In genomic region chr13:45385912-45386311, GRCh38 we compare ENCODE assay signal across 1 cellular context.
TF ChIP-seq lines count a peak whose summit lies in the region.

No MANE protein-coding gene starts in this region.

TF ChIP-seq in HepG2, 621 proteins besides CTCF, POLR2A, EP300 and RAD21 (continues in another document):
- TF ChIP-seq THAP11 (CRISPR knock-in tag; IDR thresholded peaks at IDR 0.05) (no peak), ZNF747 (CRISPR knock-in tag; IDR thresholded peaks at IDR 0.05; ENCODE audit: borderline replicate concordance) (no peak), SMAD3 (CRISPR knock-in tag; IDR thresholded peaks at IDR 0.05) (no peak), GFI1 (CRISPR knock-in tag; IDR thresholded peaks at IDR 0.05; ENCODE audit: borderline replicate concordance) (no peak), ZNF446 (CRISPR knock-in tag; IDR thresholded peaks at IDR 0.05) (no peak), MIER2 (CRISPR knock-in tag; IDR thresholded peaks at IDR 0.05) (no peak), NFE2L2 (IDR thresholded peaks at IDR 0.05; ENCODE audit: low read length) (peak; percentile 62; the same call in 1 of the 2 replicates), ZNF407 (CRISPR knock-in tag; IDR thresholded peaks at IDR 0.05; ENCODE audit: not compliant biosample characterization) (no peak), ZNF468 (CRISPR knock-in tag; IDR thresholded peaks at IDR 0.05) (no peak), HNF1B (CRISPR knock-in tag; IDR thresholded peaks at IDR 0.05) (no peak), SMC3 (IDR thresholded peaks at IDR 0.05; ENCODE audit: low read length) (no peak), ZNF414 (CRISPR knock-in tag; IDR thresholded peaks at IDR 0.05) (no peak), SKIL (CRISPR knock-in tag; IDR thresholded peaks at IDR 0.05; ENCODE audit: borderline replicate concordance) (no peak), ZNF547 (CRISPR knock-in tag; IDR thresholded peaks at IDR 0.05) (no peak), ZNF296 (CRISPR knock-in tag; conservative IDR thresholded peaks at IDR 0.05) (no peak), RARA (CRISPR knock-in tag; IDR thresholded peaks at IDR 0.05) (peak; percentile 42; the same call in 1 of the 2 replicates), ZBTB38 (CRISPR knock-in tag; IDR thresholded peaks at IDR 0.05) (no peak), TRIM24 (CRISPR knock-in tag; IDR thresholded peaks at IDR 0.05) (no peak), ZNF235 (CRISPR knock-in tag; IDR thresholded peaks at IDR 0.05; ENCODE audit: borderline replicate concordance) (no peak), NR2F1 (CRISPR knock-in tag; IDR thresholded peaks at IDR 0.05) (peak in 1 of 2 experiments; percentile 55; a peak in 1 of 4 replicates), HNF1A (IDR thresholded peaks at IDR 0.05; ENCODE audit: low read depth) (no peak), HNF1A (CRISPR knock-in tag; IDR thresholded peaks at IDR 0.05; ENCODE audit: borderline replicate concordance) (no peak), NR2F6 (IDR thresholded peaks at IDR 0.05) (peak; percentile 69), NR2F6 (CRISPR knock-in tag; IDR thresholded peaks at IDR 0.05) (peak; percentile 66)
- TF ChIP-seq, protein P1, sequence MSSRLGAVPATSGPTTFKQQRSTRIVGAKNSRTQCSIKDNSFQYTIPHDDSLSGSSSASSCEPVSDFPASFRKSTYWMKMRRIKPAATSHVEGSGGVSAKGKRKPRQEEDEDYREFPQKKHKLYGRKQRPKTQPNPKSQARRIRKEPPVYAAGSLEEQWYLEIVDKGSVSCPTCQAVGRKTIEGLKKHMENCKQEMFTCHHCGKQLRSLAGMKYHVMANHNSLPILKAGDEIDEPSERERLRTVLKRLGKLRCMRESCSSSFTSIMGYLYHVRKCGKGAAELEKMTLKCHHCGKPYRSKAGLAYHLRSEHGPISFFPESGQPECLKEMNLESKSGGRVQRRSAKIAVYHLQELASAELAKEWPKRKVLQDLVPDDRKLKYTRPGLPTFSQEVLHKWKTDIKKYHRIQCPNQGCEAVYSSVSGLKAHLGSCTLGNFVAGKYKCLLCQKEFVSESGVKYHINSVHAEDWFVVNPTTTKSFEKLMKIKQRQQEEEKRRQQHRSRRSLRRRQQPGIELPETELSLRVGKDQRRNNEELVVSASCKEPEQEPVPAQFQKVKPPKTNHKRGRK (CRISPR knock-in tag; IDR thresholded peaks at IDR 0.05), result no peak
- TF ChIP-seq, protein P2, sequence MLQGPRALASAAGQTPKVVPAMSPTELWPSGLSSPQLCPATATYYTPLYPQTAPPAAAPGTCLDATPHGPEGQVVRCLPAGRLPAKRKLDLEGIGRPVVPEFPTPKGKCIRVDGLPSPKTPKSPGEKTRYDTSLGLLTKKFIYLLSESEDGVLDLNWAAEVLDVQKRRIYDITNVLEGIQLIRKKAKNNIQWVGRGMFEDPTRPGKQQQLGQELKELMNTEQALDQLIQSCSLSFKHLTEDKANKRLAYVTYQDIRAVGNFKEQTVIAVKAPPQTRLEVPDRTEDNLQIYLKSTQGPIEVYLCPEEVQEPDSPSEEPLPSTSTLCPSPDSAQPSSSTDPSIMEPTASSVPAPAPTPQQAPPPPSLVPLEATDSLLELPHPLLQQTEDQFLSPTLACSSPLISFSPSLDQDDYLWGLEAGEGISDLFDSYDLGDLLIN (CRISPR knock-in tag; IDR thresholded peaks at IDR 0.05; ENCODE audit: borderline replicate concordance), result no peak
- TF ChIP-seq, protein P3, sequence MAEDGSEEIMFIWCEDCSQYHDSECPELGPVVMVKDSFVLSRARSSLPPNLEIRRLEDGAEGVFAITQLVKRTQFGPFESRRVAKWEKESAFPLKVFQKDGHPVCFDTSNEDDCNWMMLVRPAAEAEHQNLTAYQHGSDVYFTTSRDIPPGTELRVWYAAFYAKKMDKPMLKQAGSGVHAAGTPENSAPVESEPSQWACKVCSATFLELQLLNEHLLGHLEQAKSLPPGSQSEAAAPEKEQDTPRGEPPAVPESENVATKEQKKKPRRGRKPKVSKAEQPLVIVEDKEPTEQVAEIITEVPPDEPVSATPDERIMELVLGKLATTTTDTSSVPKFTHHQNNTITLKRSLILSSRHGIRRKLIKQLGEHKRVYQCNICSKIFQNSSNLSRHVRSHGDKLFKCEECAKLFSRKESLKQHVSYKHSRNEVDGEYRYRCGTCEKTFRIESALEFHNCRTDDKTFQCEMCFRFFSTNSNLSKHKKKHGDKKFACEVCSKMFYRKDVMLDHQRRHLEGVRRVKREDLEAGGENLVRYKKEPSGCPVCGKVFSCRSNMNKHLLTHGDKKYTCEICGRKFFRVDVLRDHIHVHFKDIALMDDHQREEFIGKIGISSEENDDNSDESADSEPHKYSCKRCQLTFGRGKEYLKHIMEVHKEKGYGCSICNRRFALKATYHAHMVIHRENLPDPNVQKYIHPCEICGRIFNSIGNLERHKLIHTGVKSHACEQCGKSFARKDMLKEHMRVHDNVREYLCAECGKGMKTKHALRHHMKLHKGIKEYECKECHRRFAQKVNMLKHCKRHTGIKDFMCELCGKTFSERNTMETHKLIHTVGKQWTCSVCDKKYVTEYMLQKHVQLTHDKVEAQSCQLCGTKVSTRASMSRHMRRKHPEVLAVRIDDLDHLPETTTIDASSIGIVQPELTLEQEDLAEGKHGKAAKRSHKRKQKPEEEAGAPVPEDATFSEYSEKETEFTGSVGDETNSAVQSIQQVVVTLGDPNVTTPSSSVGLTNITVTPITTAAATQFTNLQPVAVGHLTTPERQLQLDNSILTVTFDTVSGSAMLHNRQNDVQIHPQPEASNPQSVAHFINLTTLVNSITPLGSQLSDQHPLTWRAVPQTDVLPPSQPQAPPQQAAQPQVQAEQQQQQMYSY (CRISPR knock-in tag; IDR thresholded peaks at IDR 0.05), result no peak
- TF ChIP-seq, protein P4, sequence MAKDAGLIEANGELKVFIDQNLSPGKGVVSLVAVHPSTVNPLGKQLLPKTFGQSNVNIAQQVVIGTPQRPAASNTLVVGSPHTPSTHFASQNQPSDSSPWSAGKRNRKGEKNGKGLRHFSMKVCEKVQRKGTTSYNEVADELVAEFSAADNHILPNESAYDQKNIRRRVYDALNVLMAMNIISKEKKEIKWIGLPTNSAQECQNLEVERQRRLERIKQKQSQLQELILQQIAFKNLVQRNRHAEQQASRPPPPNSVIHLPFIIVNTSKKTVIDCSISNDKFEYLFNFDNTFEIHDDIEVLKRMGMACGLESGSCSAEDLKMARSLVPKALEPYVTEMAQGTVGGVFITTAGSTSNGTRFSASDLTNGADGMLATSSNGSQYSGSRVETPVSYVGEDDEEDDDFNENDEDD (CRISPR knock-in tag; IDR thresholded peaks at IDR 0.05; ENCODE audit: borderline replicate concordance), result no peak
